In genomic region chr22:29071261-29072045, GRCh38 we compare ENCODE assay signal across 8 cellular contexts. TPM values are rescaled to one million over a fixed set of nuclear protein-coding genes. Genes with fewer than 3 reads are reported as not detected.
DNase-seq lines count a peak whose midpoint lies in the region; ATAC-seq and TF ChIP-seq lines count a peak whose summit lies in the region.

No MANE protein-coding gene starts in this region.

- H2AFZ ChIP-seq in osteoblast (ENCODE audit: low read length) = no peak overlapping the region

- peak; percentile 22 for ATAC-seq in activated CD8-positive, alpha-beta T cell treated with anti-CD3 and anti-CD28 coated beads, Interleukin-2, amount 10 ng/mL, durations not matched to agents 7 days and 5 days
- ATAC-seq in HG03095 (IDR thresholded peaks at IDR 0.05; ENCODE audit: unreplicated experiment) (no peak), GM18870 (IDR thresholded peaks at IDR 0.05; ENCODE audit: unreplicated experiment) (no peak), GM18909 (IDR thresholded peaks at IDR 0.05; ENCODE audit: poor library complexity, unreplicated experiment) (no peak)

- peaks cover 8% of the 10 kb centered on the region for H3K4me1 ChIP-seq in osteoblast (ENCODE audit: insufficient read depth, low read length)

- TF ChIP-seq CTCF in fibroblast of mammary gland (conservative IDR thresholded peaks at IDR 0.05; ENCODE audit: control insufficient read depth, insufficient read depth, low read depth, low read length) (no peak), osteoblast (IDR thresholded peaks at IDR 0.05; ENCODE audit: extremely low read depth, low read depth, low read length) (no peak)

- no peak overlapping the region for H3K27ac ChIP-seq in osteoblast (ENCODE audit: low read depth, low read length)

- H3K4me3 ChIP-seq in fibroblast of mammary gland (ENCODE audit: control insufficient read depth, low read depth, low read length) (peak overlapping the region; percentile 22), osteoblast (ENCODE audit: insufficient read depth, low read length) (no peak overlapping the region)

- H3K36me3 ChIP-seq in osteoblast (ENCODE audit: insufficient read depth, low read length) = no peaks in the 10 kb centered on the region

- peaks cover 73% of the 10 kb centered on the region for H3K27me3 Mint-ChIP-seq in activated CD8-positive, alpha-beta T cell treated with anti-CD3 and anti-CD28 coated beads, Interleukin-2, amount 10 ng/mL, durations not matched to agents 7 days and 5 days (ENCODE audit: low read depth)

- DNase-seq in AG08396 (ENCODE audit: low spot score) (peak; percentile 31), HEK293T (ENCODE audit: extremely low spot score) (peak; percentile 73), fibroblast of mammary gland (ENCODE audit: low read depth) (no peak), osteoblast (ENCODE audit: insufficient read length, low spot score, missing footprints) (peak; percentile 73)
- peak; percentile 38 for DNase-seq in activated CD8-positive, alpha-beta T cell treated with anti-CD3 and anti-CD28 coated beads, Interleukin-2, amount 10 ng/mL, durations not matched to agents 7 days and 5 days

- no peaks in the 10 kb centered on the region for H3K36me3 Mint-ChIP-seq in activated CD8-positive, alpha-beta T cell treated with anti-CD3 and anti-CD28 coated beads, Interleukin-2, amount 10 ng/mL, durations not matched to agents 7 days and 5 days (ENCODE audit: low read depth)

- peak overlapping the region; percentile 48 for H3K4me3 Mint-ChIP-seq in activated CD8-positive, alpha-beta T cell treated with anti-CD3 and anti-CD28 coated beads, Interleukin-2, amount 10 ng/mL, durations not matched to agents 7 days and 5 days

- no peaks in the 10 kb centered on the region for H3K9me3 Mint-ChIP-seq in activated CD8-positive, alpha-beta T cell treated with anti-CD3 and anti-CD28 coated beads, Interleukin-2, amount 10 ng/mL, durations not matched to agents 7 days and 5 days (ENCODE audit: insufficient read depth)

- no peaks in the 10 kb centered on the region for H3K79me2 ChIP-seq in osteoblast (ENCODE audit: insufficient read depth, low read length)

- CTCF ChIA-PET in HEK293T (lab: Yijun Ruan, JAX) = no interaction called here
- CTCF ChIA-PET in activated CD8-positive, alpha-beta T cell treated with anti-CD3 and anti-CD28 coated beads, Interleukin-2, amount 10 ng/mL, durations not matched to agents 7 days and 5 days (lab: Charles Lee) = interaction anchor here (0.7 to 1.0 kb wide), 3 partner anchors 44 to 174 kb away, joined by 3 to 4 read pairs (median 4); no protein-coding TSS in a partner anchor

- H4K20me1 ChIP-seq in osteoblast (ENCODE audit: insufficient read depth, low read length) = no peaks in the 10 kb centered on the region

- H3K4me1 Mint-ChIP-seq in activated CD8-positive, alpha-beta T cell treated with anti-CD3 and anti-CD28 coated beads, Interleukin-2, amount 10 ng/mL, durations not matched to agents 7 days and 5 days (ENCODE audit: low read depth) = peaks cover 19% of the 10 kb centered on the region

- POLR2A ChIA-PET in HEK293T (lab: Yijun Ruan, JAX) = interaction anchor here (0.6 kb wide), 1 partner anchor 264 kb away, joined by 3 read pairs; no protein-coding TSS in a partner anchor
- POLR2A ChIA-PET in activated CD8-positive, alpha-beta T cell treated with anti-CD3 and anti-CD28 coated beads, Interleukin-2, amount 10 ng/mL, durations not matched to agents 7 days and 5 days (lab: Charles Lee) = interaction anchor here (1.0 kb wide), 1 partner anchor 188 kb away, joined by 3 read pairs; the partner anchor contains the start of gene ZNRF3

- no peaks in the 10 kb centered on the region for H3K9me3 ChIP-seq in osteoblast (ENCODE audit: low read depth, low read length)

- peaks cover 17% of the 10 kb centered on the region for H3K27me3 ChIP-seq in osteoblast (ENCODE audit: insufficient read depth, low read length)

- H3K27ac Mint-ChIP-seq in activated CD8-positive, alpha-beta T cell treated with anti-CD3 and anti-CD28 coated beads, Interleukin-2, amount 10 ng/mL, durations not matched to agents 7 days and 5 days = no peak overlapping the region

- peak overlapping the region; percentile 82 for H3K4me2 ChIP-seq in osteoblast (ENCODE audit: insufficient read depth, low read length)

TF ChIP-seq in HEK293T, 16 proteins besides CTCF, POLR2A, EP300 and RAD21:
- TF ChIP-seq SP1 (IDR thresholded peaks at IDR 0.05) (no peak), FOXK2 (IDR thresholded peaks at IDR 0.05) (no peak), TARDBP (IDR thresholded peaks at IDR 0.05) (no peak), L3MBTL2 (conservative IDR thresholded peaks at IDR 0.05) (peak; percentile 54), ZNF384 (IDR thresholded peaks at IDR 0.05) (no peak), BHLHE40 (IDR thresholded peaks at IDR 0.05; ENCODE audit: borderline replicate concordance) (no peak), CTBP1 (IDR thresholded peaks at IDR 0.05; ENCODE audit: borderline replicate concordance) (no peak)

RNA-seq across cellular contexts. Expression of gene KREMEN1, which starts 1.4 kb away (rescaled TPM):
- under 1 TPM in 1 of 2 experiments, not detected in 1; 0.16 TPM for total RNA-seq in activated CD8-positive, alpha-beta T cell treated with anti-CD3 and anti-CD28 coated beads, Interleukin-2, amount 10 ng/mL, durations not matched to agents 7 days and 5 days
- 6.5 and 7.7 TPM in 2 replicates for total RNA-seq in osteoblast

RNA-seq across cellular contexts. Expression of gene C22orf31, which starts 9.8 kb away (rescaled TPM):
- not detected for total RNA-seq in activated CD8-positive, alpha-beta T cell treated with anti-CD3 and anti-CD28 coated beads, Interleukin-2, amount 10 ng/mL, durations not matched to agents 7 days and 5 days
- not detected in 2 replicates for total RNA-seq in osteoblast
